18 cellular contexts compared by ENCODE assay signal in the genomic region with DNA sequence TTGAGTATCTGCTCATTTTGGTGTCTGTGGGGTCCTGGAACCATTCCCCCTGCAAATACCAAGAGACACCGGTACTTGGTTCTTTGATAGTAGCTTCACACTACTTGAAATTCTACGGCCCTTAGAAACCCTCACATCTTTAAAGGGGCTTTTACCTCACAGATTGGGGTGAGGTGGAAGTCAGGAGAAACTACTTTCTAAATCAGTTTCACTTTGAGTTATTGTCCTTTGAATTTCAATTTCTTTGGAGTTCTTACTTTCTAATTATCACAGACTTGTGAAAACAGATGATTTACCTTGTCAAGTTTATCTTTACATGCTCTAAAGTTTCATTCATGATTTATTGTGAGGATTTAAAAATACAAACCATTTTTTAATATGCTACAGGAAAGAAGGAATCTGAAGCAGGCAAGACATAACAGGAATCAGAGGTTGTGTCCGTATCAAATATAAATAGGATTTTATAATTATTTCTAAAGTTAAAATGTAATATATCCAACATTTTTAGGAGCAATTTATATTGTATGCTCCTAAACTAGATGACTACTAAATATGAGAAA.
DNase-seq lines count a peak whose midpoint lies in the region; ATAC-seq, FAIRE-seq and TF ChIP-seq lines count a peak whose summit lies in the region.
"Had no signal": no experiment of that assay in that cellular context is flagged by ENCODE, and none has a peak within 500 bp of the region (broad histone marks: within the 10 kb centered on the region; RNA-seq: fewer than 3 reads in every experiment).

No MANE protein-coding gene starts in this region.

- no peak for TF ChIP-seq CTCF in GM13976 (IDR thresholded peaks at IDR 0.05; ENCODE audit: borderline replicate concordance, control extremely low read depth, extremely low read depth, insufficient read depth, missing control alignments)
- no peak for TF ChIP-seq CTCF in endothelial cell of umbilical vein (IDR thresholded peaks at IDR 0.05; ENCODE audit: extremely low read depth in 1 of 2, insufficient read depth in 1 of 2, low read depth in 1 of 2, low read length in 2 of 2)
- no peak for TF ChIP-seq CTCF in osteocyte (IDR thresholded peaks at IDR 0.05)
- TF ChIP-seq CTCF in gastroesophageal sphincter (IDR thresholded peaks at IDR 0.05), result no peak

- H3K4me1 Mint-ChIP-seq in osteocyte (ENCODE audit: unreplicated experiment), result peaks cover 27% of the 10 kb centered on the region

- peaks cover 4% of the 10 kb centered on the region for H3K36me3 Mint-ChIP-seq in osteocyte (ENCODE audit: unreplicated experiment)
- H3K36me3 Mint-ChIP-seq: activated naive CD8-positive, alpha-beta T cell had no signal

- CTCF ChIA-PET in endothelial cell of umbilical vein (lab: Charles Lee), result interaction anchor here (0.7 to 9.1 kb wide), 5 partner anchors 13 to 100 kb away, joined by 3 to 109 read pairs (median 4); no protein-coding TSS in a partner anchor

- no peaks in the 10 kb centered on the region for H4K20me1 ChIP-seq in endothelial cell of umbilical vein (replicated peaks; ENCODE audit: control insufficient read depth, extremely low read depth, insufficient read depth, low read length)

- H3K4me2 ChIP-seq in endothelial cell of umbilical vein (ENCODE audit: insufficient read depth, low read length), result peak overlapping the region; percentile 94

- peak overlapping the region; percentile 55 for H3K4me3 Mint-ChIP-seq in osteocyte (ENCODE audit: unreplicated experiment)
- H3K4me3 Mint-ChIP-seq: activated naive CD8-positive, alpha-beta T cell had no signal

- H3K9ac ChIP-seq in endothelial cell of umbilical vein (replicated peaks; ENCODE audit: extremely low read depth, insufficient read depth, low read length), result peak overlapping the region; percentile 77

- POLR2A ChIA-PET in endothelial cell of umbilical vein (lab: Charles Lee), result no interaction called here

- no peak overlapping the region for H3K27ac Mint-ChIP-seq in osteocyte (ENCODE audit: unreplicated experiment)
- H3K27ac Mint-ChIP-seq: activated naive CD8-positive, alpha-beta T cell had no signal

- in situ Hi-C loops in GM13976 (cut with MboI; ENCODE audit: low sequenced_read_pairs, unreplicated experiment), result no loop called here

- no peaks in the 10 kb centered on the region for H3K9me3 Mint-ChIP-seq in osteocyte (ENCODE audit: unreplicated experiment)

- H3K4me3 ChIP-seq in MG63 (peak overlapping the region; percentile 29), endothelial cell of umbilical vein (replicated peaks in 1 of 3; ENCODE audit: insufficient read depth in 1 of 3, low read depth in 1 of 3, low read length in 3 of 3) (peak overlapping the region in 2 of 3 experiments; percentile 2 to 56), gastroesophageal sphincter (no peak overlapping the region)

- WGBS in gastroesophageal sphincter (ENCODE audit: low coverage in 1 of 2), 2 donors, result 57 to 77% methylated on average over 3 of the region's 3 CpGs

- H3K9me3 ChIP-seq in MG63, result no peaks in the 10 kb centered on the region; the same call in 1 of the 2 replicates
- H3K9me3 ChIP-seq in endothelial cell of umbilical vein (replicated peaks; ENCODE audit: control insufficient read depth, insufficient read depth, low read length), result no peaks in the 10 kb centered on the region
- H3K9me3 ChIP-seq in gastroesophageal sphincter, result no peaks in the 10 kb centered on the region

- no peaks in the 10 kb centered on the region for H3K27me3 ChIP-seq in MG63
- no peaks in the 10 kb centered on the region for H3K27me3 ChIP-seq in endothelial cell of umbilical vein (ENCODE audit: control insufficient read depth in 2 of 2, insufficient read depth in 2 of 2, low read length in 2 of 2)
- no peaks in the 10 kb centered on the region for H3K27me3 ChIP-seq in gastroesophageal sphincter

- no peaks in the 10 kb centered on the region for H3K9me1 ChIP-seq in endothelial cell of umbilical vein (replicated peaks; ENCODE audit: control insufficient read depth, extremely low read depth, insufficient read depth, low read length)

- H3K36me3 ChIP-seq in MG63 (no peaks in the 10 kb centered on the region), endothelial cell of umbilical vein (ENCODE audit: control insufficient read depth in 2 of 2, extremely low read depth in 1 of 2, insufficient read depth in 2 of 2, low read length in 2 of 2) (no peaks in the 10 kb centered on the region), gastroesophageal sphincter (no peaks in the 10 kb centered on the region)

- H3K27ac ChIP-seq in endothelial cell of umbilical vein (ENCODE audit: insufficient read depth, low read depth, low read length) (peak overlapping the region; percentile 68), substantia nigra (ENCODE audit: low read depth, low read length, poor library complexity, severe bottlenecking) (no peak overlapping the region), gastroesophageal sphincter (no peak overlapping the region)

- BruUV-seq in endothelial cell of umbilical vein (replicated peaks; lab: Mats Ljungman, UMichigan), result TSS peak; percentile 43

- H2AFZ ChIP-seq in endothelial cell of umbilical vein (ENCODE audit: low read depth, low read length), result peak overlapping the region; percentile 45

- H3K4me1 ChIP-seq in endothelial cell of umbilical vein (ENCODE audit: control insufficient read depth, extremely low read depth, insufficient read depth, low read length), result peaks cover 38% of the 10 kb centered on the region
- H3K4me1 ChIP-seq in gastroesophageal sphincter, result peaks cover 0 to 13% (median 2%) of the 10 kb centered on the region in 3 donors

- no peaks in the 10 kb centered on the region for H3K27me3 Mint-ChIP-seq in osteocyte (ENCODE audit: unreplicated experiment)
- H3K27me3 Mint-ChIP-seq: activated naive CD8-positive, alpha-beta T cell had no signal

- H3K79me2 ChIP-seq in endothelial cell of umbilical vein (ENCODE audit: control insufficient read depth, insufficient read depth, low read length), result no peaks in the 10 kb centered on the region

- no peak for TF ChIP-seq EP300 in gastroesophageal sphincter (IDR thresholded peaks at IDR 0.05)

- peak; percentile 30 for DNase-seq in GM13976 (ENCODE audit: low spot score)
- DNase-seq in MG63, result no peak
- DNase-seq in endothelial cell of umbilical vein (ENCODE audit: low read depth, low spot score), result peak; percentile 47
- no peak for DNase-seq in osteocyte (ENCODE audit: extremely low spot score, unreplicated experiment)
- DNase-seq in substantia nigra (lab: John Stamatoyannopoulos, UW), result no peak
- DNase-seq in SK-N-DZ (ENCODE audit: low spot score), result no peak
- no peak for DNase-seq in NOMO-1 treated with DMSO at 0.1 percent for 48 hours (lab: John Stamatoyannopoulos, UW; ENCODE audit: unreplicated experiment)
- DNase-seq: activated CD4-positive, alpha-beta T cell treated with anti-CD3 and anti-CD28 coated beads for 48 hours; effector memory CD4-positive, alpha-beta T cell; glutamatergic neuron; kidney glomerular epithelial cell; NCI-H2029 treated with DMSO at 0.1 percent for 48 hours; posterior cingulate gyrus; RPMI8226; stimulated activated CD4-positive, alpha-beta T cell treated with anti-CD3 and anti-CD28 coated beads, Interleukin-15, amount 100 ng/mL, for 24 hours; T-helper 2 cell had no signal

- TF ChIP-seq POLR2A in endothelial cell of umbilical vein (IDR thresholded peaks at IDR 0.05; ENCODE audit: low read depth, low read length) (no peak), gastroesophageal sphincter (IDR thresholded peaks at IDR 0.05) (no peak)

- no peak for ATAC-seq in gastroesophageal sphincter

- intact Hi-C loops in endothelial cell of umbilical vein (cut with micrococcal nuclease), result no loop called here

- FAIRE-seq in endothelial cell of umbilical vein (lab: Jason Lieb, UNC), result no peak

- dilution Hi-C loops in endothelial cell of umbilical vein (cut with MboI; ENCODE audit: extremely low pct_ligation_motif_present, low sequenced_read_pairs), result no loop called here

TF ChIP-seq in endothelial cell of umbilical vein, 7 proteins besides CTCF, POLR2A, EP300 and RAD21:
- TF ChIP-seq POLR2AphosphoS5 (IDR thresholded peaks at IDR 0.05; ENCODE audit: insufficient read depth, low read depth, low read length), result no peak
- TF ChIP-seq EZH2 (IDR thresholded peaks at IDR 0.05; ENCODE audit: borderline replicate concordance, low read depth, low read length, severe bottlenecking), result no peak
- TF ChIP-seq MYC (IDR thresholded peaks at IDR 0.05; ENCODE audit: low read depth, low read length), result no peak
- TF ChIP-seq, protein P1, sequence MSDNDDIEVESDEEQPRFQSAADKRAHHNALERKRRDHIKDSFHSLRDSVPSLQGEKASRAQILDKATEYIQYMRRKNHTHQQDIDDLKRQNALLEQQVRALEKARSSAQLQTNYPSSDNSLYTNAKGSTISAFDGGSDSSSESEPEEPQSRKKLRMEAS (IDR thresholded peaks at IDR 0.05; ENCODE audit: insufficient read depth, insufficient read length), result no peak
- no peak for TF ChIP-seq GATA2 (IDR thresholded peaks at IDR 0.05; ENCODE audit: insufficient read depth, insufficient read length, low read depth, low read length)
- no peak for TF ChIP-seq JUN (IDR thresholded peaks at IDR 0.05; ENCODE audit: borderline replicate concordance, insufficient read depth, insufficient read length, low read depth)
- TF ChIP-seq FOS (IDR thresholded peaks at IDR 0.05; ENCODE audit: borderline replicate concordance, insufficient read depth, low read length), result no peak
TF ChIP-seq in endothelial cell of umbilical vein: peak in this region for 0.

Comparison
In these comparisons a context has a peak if more than half of its experiments do, and no peak if none do; other contexts are left out.
1. DNase-seq: peak in GM13976 (single experiment) and endothelial cell of umbilical vein (single experiment); none in MG63 (single experiment), osteocyte (single experiment), substantia nigra (0 of 49), SK-N-DZ (single experiment) and NOMO-1 treated with DMSO at 0.1 percent for 48 hours (single experiment).
2. H3K4me3 ChIP-seq: peak in MG63 (single experiment) and endothelial cell of umbilical vein (2 of 3); none in gastroesophageal sphincter (0 of 2).